ENCODE assay signal across 8 cellular contexts in genomic region chr5:179820127-179820482, GRCh38. TPM values are rescaled to one million over a fixed set of nuclear protein-coding genes. Genes with fewer than 3 reads are reported as not detected.
A peak's percentile ranks its signal among the peaks of the same experiment; 100 is the strongest.
DNase-seq lines count a peak whose midpoint lies in the region; ATAC-seq and TF ChIP-seq lines count a peak whose summit lies in the region.

No MANE protein-coding gene starts in this region.

- H3K27me3 ChIP-seq in Panc1 (ENCODE audit: control insufficient read depth, insufficient read depth, low read length) = no peaks in the 10 kb centered on the region

- H3K4me3 Mint-ChIP-seq in endothelial cell (ENCODE audit: unreplicated experiment) (peak overlapping the region; percentile 79), osteocyte (ENCODE audit: unreplicated experiment) (peak overlapping the region; percentile 79)

- H3K4me1 Mint-ChIP-seq in endothelial cell (ENCODE audit: unreplicated experiment) (peaks cover 17% of the 10 kb centered on the region), osteocyte (ENCODE audit: unreplicated experiment) (peaks cover 55% of the 10 kb centered on the region)

- TF ChIP-seq CTCF in Panc1 (IDR thresholded peaks at IDR 0.05) (no peak), endothelial cell (IDR thresholded peaks at IDR 0.05; ENCODE audit: unreplicated experiment) (no peak), osteocyte (IDR thresholded peaks at IDR 0.05) (no peak)

- CTCF ChIA-PET in Panc1 (lab: Charles Lee) = interaction anchor here (1.2 kb wide), 1 partner anchor 57 kb away, joined by 3 read pairs; no protein-coding TSS in a partner anchor

- peak; percentile 7 for ATAC-seq in Panc1
- no peak for ATAC-seq in HG03159 (IDR thresholded peaks at IDR 0.05; ENCODE audit: unreplicated experiment)
- ATAC-seq in GM19463 (IDR thresholded peaks at IDR 0.05; ENCODE audit: unreplicated experiment) = no peak

- H3K27ac Mint-ChIP-seq in endothelial cell (ENCODE audit: unreplicated experiment) (no peak overlapping the region), osteocyte (ENCODE audit: unreplicated experiment) (peak overlapping the region; percentile 96)

- POLR2A ChIA-PET in Panc1 (lab: Charles Lee) = interaction anchor here (0.6 kb wide), 1 partner anchor 30 kb away, joined by 7 read pairs; no protein-coding TSS in a partner anchor

- DNase-seq in COLO668 (lab: John Stamatoyannopoulos, UW; ENCODE audit: unreplicated experiment) (peak; percentile 20), Panc1 (ENCODE audit: low read depth, low spot score) (no peak), endothelial cell (ENCODE audit: low spot score) (no peak), osteocyte (ENCODE audit: extremely low spot score, unreplicated experiment) (no peak)
- no peak for DNase-seq in activated CD4-positive, alpha-beta T cell treated with anti-CD3 and anti-CD28 coated beads, Interleukin-2, amount 50 U/mL, for 4 hours
- no peak for DNase-seq in stimulated activated CD4-positive, alpha-beta T cell treated with anti-CD3 and anti-CD28 coated beads, Interleukin-12 subunit alpha, Interleukin-12 subunit beta, amount 100 ng/mL, for 4 hours

- H3K9me3 ChIP-seq in Panc1 (ENCODE audit: control insufficient read depth, insufficient read depth, low read depth, low read length) = no peaks in the 10 kb centered on the region

- H3K36me3 ChIP-seq in Panc1 (ENCODE audit: control insufficient read depth, insufficient read depth, low read length) = peaks cover 8% of the 10 kb centered on the region

- H3K27me3 Mint-ChIP-seq in endothelial cell (ENCODE audit: unreplicated experiment) = peaks cover 17% of the 10 kb centered on the region
- H3K27me3 Mint-ChIP-seq in osteocyte (ENCODE audit: unreplicated experiment) = no peaks in the 10 kb centered on the region

- in situ Hi-C loops in Panc1 (cut with HindIII; ENCODE audit: low pct_unique_long_range_greater_than_20kb, low sequenced_read_pairs) = no loop called here

- H3K36me3 Mint-ChIP-seq in endothelial cell (ENCODE audit: low read depth, unreplicated experiment) (peaks cover 20% of the 10 kb centered on the region), osteocyte (ENCODE audit: unreplicated experiment) (peaks cover 21% of the 10 kb centered on the region)

- intact Hi-C loops in Panc1 (cut with micrococcal nuclease; ENCODE audit: unreplicated experiment) = no loop called here

- H3K27ac ChIP-seq in Panc1 (ENCODE audit: low read length) = peak overlapping the region; percentile 99

- H3K9me3 Mint-ChIP-seq in endothelial cell (ENCODE audit: unreplicated experiment) = no peaks in the 10 kb centered on the region
- no peaks in the 10 kb centered on the region for H3K9me3 Mint-ChIP-seq in osteocyte (ENCODE audit: unreplicated experiment)

- H3K4me1 ChIP-seq in Panc1 (ENCODE audit: control insufficient read depth, insufficient read depth, low read length) = peaks cover 54% of the 10 kb centered on the region

- no TSS peak for BruUV-seq in Panc1 (replicated peaks; lab: Mats Ljungman, UMichigan)

- peak overlapping the region; percentile 39 to 95 for H3K4me3 ChIP-seq in Panc1 (ENCODE audit: low read depth in 2 of 2, low read length in 2 of 2)

RNA-seq across cellular contexts. Expression of gene SQSTM1, which starts 0.6 kb away (rescaled TPM):
- total RNA-seq in Panc1 (2021; ENCODE audit: unreplicated experiment) = 985 TPM
- polyA plus RNA-seq in Panc1 (2012; ENCODE audit: insufficient read length) = 958 TPM
- total RNA-seq in endothelial cell (ENCODE audit: unreplicated experiment) = 82.2 TPM
- total RNA-seq in osteocyte = 447 and 458 TPM in 2 replicates

RNA-seq across cellular contexts. Expression of gene MGAT4B, which starts 13.4 kb away (rescaled TPM):
- total RNA-seq in Panc1 (2021; ENCODE audit: unreplicated experiment) = 406 TPM
- polyA plus RNA-seq in Panc1 (2012; ENCODE audit: insufficient read length) = 616 TPM
- 163 TPM for total RNA-seq in endothelial cell (ENCODE audit: unreplicated experiment)
- total RNA-seq in osteocyte = 185 and 198 TPM in 2 replicates

RNA-seq across cellular contexts. Expression of gene LTC4S, which starts 26.3 kb away (rescaled TPM):
- total RNA-seq in Panc1 (2021; ENCODE audit: unreplicated experiment) = 0.69 TPM
- 1.2 TPM for polyA plus RNA-seq in Panc1 (2012; ENCODE audit: insufficient read length)
- total RNA-seq in endothelial cell (ENCODE audit: unreplicated experiment) = 1.0 TPM
- 1.1 and 2.4 TPM in 2 replicates for total RNA-seq in osteocyte

RNA-seq across cellular contexts. Expression of gene MRNIP, which starts 38.5 kb away (rescaled TPM):
- total RNA-seq in Panc1 (2021; ENCODE audit: unreplicated experiment) = 33.0 TPM
- polyA plus RNA-seq in Panc1 (2012; ENCODE audit: insufficient read length) = 21.9 TPM
- total RNA-seq in endothelial cell (ENCODE audit: unreplicated experiment) = 38.5 TPM
- 25.8 and 27.6 TPM in 2 replicates for total RNA-seq in osteocyte
